ENCODE assay signal across 6 cellular contexts in genomic region chr17:75271955-75272847, GRCh38. TPM values are rescaled to one million over a fixed set of nuclear protein-coding genes. Genes with fewer than 3 reads are reported as not detected.
DNase-seq lines count a peak whose midpoint lies in the region; ATAC-seq, FAIRE-seq and TF ChIP-seq lines count a peak whose summit lies in the region.

No MANE protein-coding gene starts in this region.

- H3K79me2 ChIP-seq in KMS-11 (ENCODE audit: insufficient read depth, low read depth): peaks cover 9% of the 10 kb centered on the region; the same call in 1 of the 2 replicates

- TF ChIP-seq CTCF in 22Rv1 (IDR thresholded peaks at IDR 0.05): no peak
- TF ChIP-seq CTCF in KMS-11 (conservative IDR thresholded peaks at IDR 0.05; ENCODE audit: low read depth, low read length): no peak
- TF ChIP-seq CTCF in choroid plexus epithelial cell (conservative IDR thresholded peaks at IDR 0.05; ENCODE audit: low read depth, low read length): no peak
- TF ChIP-seq CTCF in pancreas (IDR thresholded peaks at IDR 0.05): no peak

- H3K36me3 ChIP-seq in KMS-11 (ENCODE audit: insufficient read depth): no peaks in the 10 kb centered on the region; the same call in 1 of the 2 replicates
- no peaks in the 10 kb centered on the region for H3K36me3 ChIP-seq in pancreas

- intact Hi-C loops in pancreas (cut with DNase I): no loop called here

- H4K20me1 ChIP-seq in KMS-11 (ENCODE audit: insufficient read depth): no peaks in the 10 kb centered on the region

- H3K27ac ChIP-seq in 22Rv1: peak overlapping the region; percentile 92
- peak overlapping the region; percentile 80 for H3K27ac ChIP-seq in KMS-11
- peak overlapping the region in 1 of 4 donors; percentile 99 for H3K27ac ChIP-seq in pancreas

- H3K4me1 ChIP-seq in KMS-11 (ENCODE audit: low read depth, poor library complexity, severe bottlenecking) (peaks cover 34% of the 10 kb centered on the region), pancreas (peaks cover 4 to 12% (median 7%) of the 10 kb centered on the region in 3 donors)

- 39 to 42% methylated on average over 23 to 24 of the region's 24 CpGs for WGBS in pancreas, 2 donors

- H3K4me2 ChIP-seq in KMS-11: peak overlapping the region; percentile 92

- H3K9me3 ChIP-seq in pancreas: no peaks in the 10 kb centered on the region

- H3K27me3 ChIP-seq in KMS-11 (ENCODE audit: insufficient read depth, low read depth): no peaks in the 10 kb centered on the region
- H3K27me3 ChIP-seq in pancreas: no peaks in the 10 kb centered on the region

- no peak overlapping the region for H3K4me3 ChIP-seq in KMS-11 (IDR thresholded peaks at IDR 0.05; ENCODE audit: insufficient read depth, low read depth, low read length)
- peak overlapping the region; percentile 76 for H3K4me3 ChIP-seq in choroid plexus epithelial cell (ENCODE audit: low read depth, low read length)
- H3K4me3 ChIP-seq in pancreas: peak overlapping the region; percentile 65 to 91 (median 82)

- DNase-seq in choroid plexus epithelial cell (ENCODE audit: low read depth): no peak
- DNase-seq in pancreas: peak in 3 of 6 donors; percentile 40 to 74 (median 61)
- no peak for DNase-seq in NCI-H1417 treated with DMSO at 0.1 percent for 48 hours (lab: John Stamatoyannopoulos, UW)

- peak overlapping the region; percentile 92 for H3K9ac ChIP-seq in KMS-11

- no peak for FAIRE-seq in pancreas (lab: Jason Lieb, UNC)

- H2AFZ ChIP-seq in KMS-11 (ENCODE audit: low read depth): peak overlapping the region; percentile 91

- ATAC-seq in pancreas (no peak), HG02759 (IDR thresholded peaks at IDR 0.05; ENCODE audit: unreplicated experiment) (no peak)

RNA-seq across cellular contexts. Expression of gene MIF4GD, which starts 1.2 kb away (rescaled TPM):
- total RNA-seq in pancreas: 10 to 100 TPM; 11.7 to 15.4 (median 14.7) TPM
- 10 to 100 TPM; 10.6 to 17.6 TPM for polyA plus RNA-seq in pancreas

RNA-seq across cellular contexts. Expression of gene MRPS7, which starts 10.5 kb away (rescaled TPM):
- total RNA-seq in pancreas: 10 to 100 TPM; 11.3 to 24.1 (median 19.2) TPM
- polyA plus RNA-seq in pancreas: 10 to 100 TPM; 23.3 to 34.0 TPM

RNA-seq across cellular contexts. Expression of gene GGA3, which starts 10.8 kb away (rescaled TPM):
- 10 to 100 TPM; 13.9 to 31.1 (median 20.2) TPM for total RNA-seq in pancreas
- polyA plus RNA-seq in pancreas: 10 to 100 TPM; 25.9 to 39.7 TPM

RNA-seq across cellular contexts. Expression of gene SLC25A19, which starts 17.0 kb away (rescaled TPM):
- total RNA-seq in pancreas: 10 to 100 TPM in 1 of 6 donors, 1 to 10 TPM in 5; 4.4 to 10.8 (median 6.7) TPM
- polyA plus RNA-seq in pancreas: 1 to 10 TPM; 8.5 to 9.3 TPM
